ENCODE assay signal across 11 cellular contexts in genomic region chr3:113242091-113242581, GRCh38. TPM values are rescaled to one million over a fixed set of nuclear protein-coding genes. Genes with fewer than 3 reads are reported as not detected.
DNase-seq lines count a peak whose midpoint lies in the region; ATAC-seq and TF ChIP-seq lines count a peak whose summit lies in the region.
"Had no signal": no experiment of that assay in that cellular context is flagged by ENCODE, and none has a peak within 500 bp of the region (broad histone marks: within the 10 kb centered on the region; RNA-seq: fewer than 3 reads in every experiment).

No MANE protein-coding gene starts in this region.

- peaks cover 0 to 23% (median 4%) of the 10 kb centered on the region in 4 donors for H3K4me1 ChIP-seq in tibial artery

- H3K4me1 Mint-ChIP-seq in T-helper 17 cell, result peaks cover 8% of the 10 kb centered on the region
- H3K4me1 Mint-ChIP-seq: memory B cell had no signal

- H3K9me3 ChIP-seq in T-helper 17 cell (ENCODE audit: control insufficient read depth, low read length, poor library complexity, severe bottlenecking) (no peaks in the 10 kb centered on the region), tibial artery (no peaks in the 10 kb centered on the region)

- intact Hi-C loops in tibial artery (cut with DNase I; ENCODE audit: low total_unique reads), result no loop called here

- ATAC-seq in activated naive CD4-positive, alpha-beta T cell treated with anti-CD3 and anti-CD28 coated beads, Interleukin-2, amount 50 U/mL, for 72 hours, result peak; percentile 34 to 36
- no peak for ATAC-seq in T-helper 17 cell
- no peak for ATAC-seq in HG03108 (IDR thresholded peaks at IDR 0.05; ENCODE audit: unreplicated experiment)

- H3K4me3 Mint-ChIP-seq in T-helper 17 cell, result no peak overlapping the region
- H3K4me3 Mint-ChIP-seq: memory B cell had no signal

- H3K27me3 ChIP-seq in tibial artery (no peaks in the 10 kb centered on the region), H7 (ENCODE audit: control insufficient read depth, insufficient read depth, low read length) (no peaks in the 10 kb centered on the region)

- H3K27ac ChIP-seq in tibial artery, result peak overlapping the region; percentile 1 to 15

- no peak overlapping the region for H3K4me3 ChIP-seq in tibial artery
- H3K4me3 ChIP-seq in H7 (ENCODE audit: insufficient read depth, low read depth, low read length), result no peak overlapping the region

- no peaks in the 10 kb centered on the region for H3K9me3 Mint-ChIP-seq in activated naive CD4-positive, alpha-beta T cell treated with anti-CD3 and anti-CD28 coated beads, Interleukin-2, amount 50 U/mL, for 72 hours
- H3K9me3 Mint-ChIP-seq: memory B cell had no signal

- peaks cover 0 to 6% (median 0%) of the 10 kb centered on the region in 3 donors for H3K36me3 ChIP-seq in tibial artery
- no peaks in the 10 kb centered on the region for H3K36me3 ChIP-seq in H7 (replicated peaks; ENCODE audit: control insufficient read depth, insufficient read depth, low read length)

- H3K27ac Mint-ChIP-seq in activated naive CD4-positive, alpha-beta T cell treated with anti-CD3 and anti-CD28 coated beads, Interleukin-2, amount 50 U/mL, for 72 hours, result peak overlapping the region in 1 of 2 donors; percentile 30
- H3K27ac Mint-ChIP-seq in T-helper 17 cell, result peak overlapping the region; percentile 24
- H3K27ac Mint-ChIP-seq: memory B cell had no signal

- no peak for DNase-seq in activated naive CD4-positive, alpha-beta T cell treated with anti-CD3 and anti-CD28 coated beads, Interleukin-2, amount 50 U/mL, for 72 hours (ENCODE audit: low spot score in 2 of 2)
- DNase-seq in activated naive CD4-positive, alpha-beta T cell treated with anti-CD3 and anti-CD28 coated beads, Interleukin-2, amount 50 U/mL, for 16 hours, result no peak
- no peak for DNase-seq in T-helper 17 cell
- peak; percentile 9 for DNase-seq in iris pigment epithelial cell (ENCODE audit: low read depth)
- DNase-seq in tibial artery, result no peak
- DNase-seq in H7, result no peak
- DNase-seq in AG08396 (ENCODE audit: low spot score), result no peak
- DNase-seq: RPMI8226 had no signal

- H3K36me3 Mint-ChIP-seq in activated naive CD4-positive, alpha-beta T cell treated with anti-CD3 and anti-CD28 coated beads, Interleukin-2, amount 50 U/mL, for 72 hours, result no peaks in the 10 kb centered on the region
- peaks cover 5% of the 10 kb centered on the region for H3K36me3 Mint-ChIP-seq in T-helper 17 cell (ENCODE audit: low read depth)
- H3K36me3 Mint-ChIP-seq: memory B cell had no signal

- no peak for TF ChIP-seq CTCF in tibial artery (IDR thresholded peaks at IDR 0.05)

- peaks cover 57% of the 10 kb centered on the region for H3K27me3 Mint-ChIP-seq in T-helper 17 cell

RNA-seq across cellular contexts. Expression of gene BOC, which starts 30.8 kb away (rescaled TPM):
- under 1 TPM in 1 of 2 donors, not detected in 1; 0.62 TPM for total RNA-seq in activated naive CD4-positive, alpha-beta T cell treated with anti-CD3 and anti-CD28 coated beads, Interleukin-2, amount 50 U/mL, for 72 hours
- total RNA-seq in T-helper 17 cell, result not detected
- total RNA-seq in H7 (2014; rRNA removed; shearing (Covaris generic)), result 2.8 and 3.0 TPM in 2 replicates
- total RNA-seq: dermis microvascular lymphatic vessel endothelial cell had no signal

Comparison
In these comparisons a context has a peak if more than half of its experiments do, and no peak if none do; other contexts are left out.
1. ATAC-seq: peak in activated naive CD4-positive, alpha-beta T cell treated with anti-CD3 and anti-CD28 coated beads, Interleukin-2, amount 50 U/mL, for 72 hours (2 of 2); none in T-helper 17 cell (single experiment) and HG03108 (single experiment).